1 cellular context compared by ENCODE assay signal in genomic region chr6:37985355-37985754, GRCh38.
TF ChIP-seq lines count a peak whose summit lies in the region.

No MANE protein-coding gene starts in this region.

TF ChIP-seq in WTC11, 78 proteins besides CTCF, POLR2A, EP300 and RAD21 (continued from another document):
- TF ChIP-seq FOXP4 (CRISPR knock-in tag; IDR thresholded peaks at IDR 0.05) (no peak), ZBTB43 (CRISPR knock-in tag; IDR thresholded peaks at IDR 0.05) (no peak), ELF4 (CRISPR knock-in tag; IDR thresholded peaks at IDR 0.05; ENCODE audit: low read depth) (no peak), GABPB1 (CRISPR knock-in tag; IDR thresholded peaks at IDR 0.05) (no peak), JUN (CRISPR knock-in tag; IDR thresholded peaks at IDR 0.05) (no peak), MXD4 (CRISPR knock-in tag; IDR thresholded peaks at IDR 0.05; ENCODE audit: borderline replicate concordance) (no peak), ZBTB21 (CRISPR knock-in tag; IDR thresholded peaks at IDR 0.05; ENCODE audit: borderline replicate concordance) (no peak)
- TF ChIP-seq, protein P1, sequence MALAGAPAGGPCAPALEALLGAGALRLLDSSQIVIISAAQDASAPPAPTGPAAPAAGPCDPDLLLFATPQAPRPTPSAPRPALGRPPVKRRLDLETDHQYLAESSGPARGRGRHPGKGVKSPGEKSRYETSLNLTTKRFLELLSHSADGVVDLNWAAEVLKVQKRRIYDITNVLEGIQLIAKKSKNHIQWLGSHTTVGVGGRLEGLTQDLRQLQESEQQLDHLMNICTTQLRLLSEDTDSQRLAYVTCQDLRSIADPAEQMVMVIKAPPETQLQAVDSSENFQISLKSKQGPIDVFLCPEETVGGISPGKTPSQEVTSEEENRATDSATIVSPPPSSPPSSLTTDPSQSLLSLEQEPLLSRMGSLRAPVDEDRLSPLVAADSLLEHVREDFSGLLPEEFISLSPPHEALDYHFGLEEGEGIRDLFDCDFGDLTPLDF (CRISPR knock-in tag; IDR thresholded peaks at IDR 0.05): no peak
- TF ChIP-seq, protein P2, sequence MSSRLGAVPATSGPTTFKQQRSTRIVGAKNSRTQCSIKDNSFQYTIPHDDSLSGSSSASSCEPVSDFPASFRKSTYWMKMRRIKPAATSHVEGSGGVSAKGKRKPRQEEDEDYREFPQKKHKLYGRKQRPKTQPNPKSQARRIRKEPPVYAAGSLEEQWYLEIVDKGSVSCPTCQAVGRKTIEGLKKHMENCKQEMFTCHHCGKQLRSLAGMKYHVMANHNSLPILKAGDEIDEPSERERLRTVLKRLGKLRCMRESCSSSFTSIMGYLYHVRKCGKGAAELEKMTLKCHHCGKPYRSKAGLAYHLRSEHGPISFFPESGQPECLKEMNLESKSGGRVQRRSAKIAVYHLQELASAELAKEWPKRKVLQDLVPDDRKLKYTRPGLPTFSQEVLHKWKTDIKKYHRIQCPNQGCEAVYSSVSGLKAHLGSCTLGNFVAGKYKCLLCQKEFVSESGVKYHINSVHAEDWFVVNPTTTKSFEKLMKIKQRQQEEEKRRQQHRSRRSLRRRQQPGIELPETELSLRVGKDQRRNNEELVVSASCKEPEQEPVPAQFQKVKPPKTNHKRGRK (CRISPR knock-in tag; IDR thresholded peaks at IDR 0.05; ENCODE audit: borderline replicate concordance): no peak
TF ChIP-seq in WTC11: peak in this region for 0.
